22 cellular contexts compared by ENCODE assay signal in genomic region chr1:68433386-68433785, GRCh38.
"Had no signal": no experiment of that assay in that cellular context is flagged by ENCODE, and none has a peak within 500 bp of the region (broad histone marks: within the 10 kb centered on the region; RNA-seq: fewer than 3 reads in every experiment).

No MANE protein-coding gene starts in this region.

- H3K27ac ChIP-seq: colonic mucosa, esophagus muscularis mucosa, foreskin keratinocyte, gastroesophageal sphincter, heart right ventricle, lower lobe of right lung, pancreas, right atrium auricular region, sigmoid colon, thoracic aorta, tibial nerve, upper lobe of left lung had no signal

- DNase-seq: colonic mucosa; effector memory CD4-positive, alpha-beta T cell; foreskin keratinocyte; heart right ventricle; islet precursor cell; kidney glomerular epithelial cell; left colon; left ventricle myocardium superior; lower lobe of right lung; natural killer cell; pancreas; sigmoid colon; stimulated activated CD4-positive, alpha-beta T cell treated with anti-CD3 and anti-CD28 coated beads, Interleukin-4, amount 100 ng/mL, for 4 hours; stimulated activated naive CD8-positive, alpha-beta T cell treated with anti-CD3 and anti-CD28 coated beads, Interleukin-15, Interleukin-2, amounts not matched to agents 100 U/mL and 50 U/mL, for 24 hours; substantia nigra; upper lobe of left lung had no signal

- ATAC-seq: foreskin keratinocyte; gastroesophageal sphincter; heart right ventricle; left colon; left ventricle myocardium superior; lower lobe of right lung; natural killer cell; pancreas; stimulated activated memory B cell treated with anti-CD40 and anti-IgM and Interleukin-4, amounts not matched to agents 10 μg/mL and 1 μg/mL and 100 μg/mL, for 72 hours; stimulated activated naive CD8-positive, alpha-beta T cell treated with anti-CD3 and anti-CD28 coated beads, Interleukin-15, Interleukin-2, amounts not matched to agents 100 U/mL and 50 U/mL, for 24 hours had no signal

- H3K9me3 ChIP-seq: colonic mucosa, esophagus muscularis mucosa, gastroesophageal sphincter, heart right ventricle, lower lobe of right lung, pancreas, right atrium auricular region, sigmoid colon, thoracic aorta, tibial nerve, upper lobe of left lung had no signal

- H3K36me3 ChIP-seq: colonic mucosa, esophagus muscularis mucosa, gastroesophageal sphincter, heart right ventricle, lower lobe of right lung, pancreas, right atrium auricular region, sigmoid colon, thoracic aorta, tibial nerve, upper lobe of left lung had no signal

- H3K4me3 ChIP-seq: colonic mucosa, esophagus muscularis mucosa, gastroesophageal sphincter, heart right ventricle, lower lobe of right lung, pancreas, right atrium auricular region, sigmoid colon, thoracic aorta, tibial nerve, upper lobe of left lung had no signal

- H3K4me1 ChIP-seq: colonic mucosa, esophagus muscularis mucosa, foreskin keratinocyte, gastroesophageal sphincter, lower lobe of right lung, pancreas, right atrium auricular region, sigmoid colon, tibial nerve, upper lobe of left lung had no signal
